9 cellular contexts compared by ENCODE assay signal in genomic region chr2:25473758-25474335, GRCh38.
DNase-seq lines count a peak whose midpoint lies in the region; ATAC-seq lines count a peak whose summit lies in the region.
"Had no signal": no experiment of that assay in that cellular context is flagged by ENCODE, and none has a peak within 500 bp of the region (broad histone marks: within the 10 kb centered on the region; RNA-seq: fewer than 3 reads in every experiment).

No MANE protein-coding gene starts in this region.

- H3K9me3 ChIP-seq in effector memory CD4-positive, alpha-beta T cell (ENCODE audit: control insufficient read depth, low read length) = no peaks in the 10 kb centered on the region

- no peak overlapping the region for H3K4me3 ChIP-seq in effector memory CD4-positive, alpha-beta T cell (ENCODE audit: insufficient read depth, low read depth, low read length, poor library complexity, severe bottlenecking)

- DNase-seq in COLO668 (lab: John Stamatoyannopoulos, UW; ENCODE audit: unreplicated experiment) (peak; percentile 33), NCI-H1092 (lab: John Stamatoyannopoulos, UW) (peak; percentile 68), SHP77 (lab: John Stamatoyannopoulos, UW) (peak; percentile 25 to 59), iPS-NIHi11 (ENCODE audit: low spot score) (peak; percentile 31)
- DNase-seq in effector memory CD4-positive, alpha-beta T cell = no peak
- DNase-seq in activated CD4-positive, CD25-positive, alpha-beta regulatory T cell treated with anti-CD3 and anti-CD28 coated beads, Interleukin-2, amount 50 U/mL, for 72 hours = no peak
- DNase-seq: H7 had no signal

- H3K4me1 ChIP-seq in effector memory CD4-positive, alpha-beta T cell (ENCODE audit: control insufficient read depth, insufficient read depth, low read length, poor library complexity, severe bottlenecking) = no peaks in the 10 kb centered on the region

- no peaks in the 10 kb centered on the region for H3K27me3 ChIP-seq in effector memory CD4-positive, alpha-beta T cell (replicated peaks; ENCODE audit: control insufficient read depth, insufficient read depth, low read length, poor library complexity, severe bottlenecking)

- no peak for ATAC-seq in HG03469 (IDR thresholded peaks at IDR 0.05; ENCODE audit: unreplicated experiment)
- no peak for ATAC-seq in GM21515 (IDR thresholded peaks at IDR 0.05; ENCODE audit: unreplicated experiment)

- H3K36me3 ChIP-seq in effector memory CD4-positive, alpha-beta T cell (ENCODE audit: control insufficient read depth, insufficient read depth, low read length) = no peaks in the 10 kb centered on the region

- H3K27ac ChIP-seq in effector memory CD4-positive, alpha-beta T cell (ENCODE audit: insufficient read depth, low read length, poor library complexity, severe bottlenecking) = no peak overlapping the region

Comparison
In these comparisons a context has a peak if more than half of its experiments do, and no peak if none do; other contexts are left out.
1. DNase-seq: peak in COLO668 (single experiment), NCI-H1092 (single experiment), SHP77 (2 of 2) and iPS-NIHi11 (single experiment); none in effector memory CD4-positive, alpha-beta T cell (0 of 3) and activated CD4-positive, CD25-positive, alpha-beta regulatory T cell treated with anti-CD3 and anti-CD28 coated beads, Interleukin-2, amount 50 U/mL, for 72 hours (single experiment).